ENCODE assay signal across 9 cellular contexts in genomic region chr15:31031471-31032064, GRCh38. TPM values are rescaled to one million over a fixed set of nuclear protein-coding genes. Genes with fewer than 3 reads are reported as not detected.
A peak's percentile ranks its signal among the peaks of the same experiment; 100 is the strongest.
DNase-seq lines count a peak whose midpoint lies in the region; ATAC-seq and TF ChIP-seq lines count a peak whose summit lies in the region.
"Had no signal": no experiment of that assay in that cellular context is flagged by ENCODE, and none has a peak within 500 bp of the region (broad histone marks: within the 10 kb centered on the region; RNA-seq: fewer than 3 reads in every experiment).

No MANE protein-coding gene starts in this region.

- no peak overlapping the region for H4K12ac ChIP-seq in trophoblast cell (ENCODE audit: low read depth, low read length)

- H2AFZ ChIP-seq in H9 (ENCODE audit: low read length) (no peak overlapping the region), trophoblast cell (ENCODE audit: insufficient read depth, low read length, poor library complexity) (no peak overlapping the region)

- H3K9me3 ChIP-seq in effector memory CD4-positive, alpha-beta T cell (ENCODE audit: control insufficient read depth, low read length) = no peaks in the 10 kb centered on the region
- H3K9me3 ChIP-seq in H9 (ENCODE audit: control insufficient read depth, low read depth, low read length) (no peaks in the 10 kb centered on the region), trophoblast cell (ENCODE audit: insufficient read depth, low read depth, low read length) (no peaks in the 10 kb centered on the region)
- H3K9me3 ChIP-seq: esophagus muscularis mucosa had no signal

- no peaks in the 10 kb centered on the region for H4K20me1 ChIP-seq in H9 (ENCODE audit: control insufficient read depth, insufficient read depth, insufficient read length)

- H3K79me1 ChIP-seq in H9 (ENCODE audit: insufficient read depth, low read depth, low read length, poor library complexity, severe bottlenecking) (no peaks in the 10 kb centered on the region), trophoblast cell (ENCODE audit: low read length) (peaks cover 8% of the 10 kb centered on the region)

- no peak overlapping the region for H4K91ac ChIP-seq in H9 (ENCODE audit: insufficient read length, low read depth, low read length)
- H4K91ac ChIP-seq in trophoblast cell (ENCODE audit: low read depth, low read length) = no peak overlapping the region

- H3K4me3 ChIP-seq in effector memory CD4-positive, alpha-beta T cell (ENCODE audit: insufficient read depth, low read depth, low read length, poor library complexity, severe bottlenecking) = no peak overlapping the region
- no peak overlapping the region for H3K4me3 ChIP-seq in trophoblast cell (ENCODE audit: low read depth, low read length)
- H3K4me3 ChIP-seq: esophagus muscularis mucosa had no signal

- H3K23ac ChIP-seq in H9 (ENCODE audit: insufficient read length, low read depth, low read length) (no peak overlapping the region), trophoblast cell (ENCODE audit: low read length) (no peak overlapping the region)

- no peak for TF ChIP-seq CTCF in H9 (conservative IDR thresholded peaks at IDR 0.05)

- H2BK12ac ChIP-seq in H9 (ENCODE audit: insufficient read length, low read depth, low read length) = no peak overlapping the region
- no peak overlapping the region for H2BK12ac ChIP-seq in trophoblast cell (ENCODE audit: low read length)

- peaks cover 13% of the 10 kb centered on the region in 2 experiments for H3K4me1 Mint-ChIP-seq in H9

- no peaks in the 10 kb centered on the region for H3K36me3 ChIP-seq in effector memory CD4-positive, alpha-beta T cell (ENCODE audit: control insufficient read depth, insufficient read depth, low read length)
- no peaks in the 10 kb centered on the region for H3K36me3 ChIP-seq in trophoblast cell (ENCODE audit: control insufficient read depth in 1 of 2, insufficient read depth in 2 of 2, low read length in 2 of 2)
- H3K36me3 ChIP-seq: esophagus muscularis mucosa had no signal

- no peak overlapping the region for H3K4me3 Mint-ChIP-seq in H9
- H3K4me3 Mint-ChIP-seq: IgD-negative memory B cell had no signal

- H2BK15ac ChIP-seq in H9 (ENCODE audit: low read depth, low read length) = no peak overlapping the region

- DNase-seq in M059J (ENCODE audit: low read depth) (peak; percentile 72), lung microvascular endothelial cell (ENCODE audit: low read depth in 2 of 2) (peak; percentile 62 to 90), H9 (no peak), trophoblast cell (no peak)
- DNase-seq in effector memory CD4-positive, alpha-beta T cell = no peak

- ATAC-seq in GM18861 (IDR thresholded peaks at IDR 0.05; ENCODE audit: unreplicated experiment) = peak; percentile 85
- ATAC-seq in GM21723 (IDR thresholded peaks at IDR 0.05; ENCODE audit: unreplicated experiment) = peak; percentile 89

- no peaks in the 10 kb centered on the region for H3K9me3 Mint-ChIP-seq in H9
- H3K9me3 Mint-ChIP-seq: IgD-negative memory B cell had no signal

- WGBS in H9 (ENCODE audit: extremely low coverage, insufficient read length, low lambda C conversion rate) = 100% methylated on average over 1 of the region's 3 CpGs
- no CpG with 5 or more reads among the region's 3 CpGs for WGBS in trophoblast cell (ENCODE audit: extremely low coverage, insufficient coverage, insufficient read length)

- H2AK5ac ChIP-seq in H9 (ENCODE audit: insufficient read length, low read length) (no peak overlapping the region), trophoblast cell (ENCODE audit: low read length) (no peak overlapping the region)

- H3K18ac ChIP-seq in H9 (ENCODE audit: insufficient read length, low read depth, low read length) = no peak overlapping the region
- H3K18ac ChIP-seq in trophoblast cell (ENCODE audit: low read length) = no peak overlapping the region

- H3K36me3 Mint-ChIP-seq in H9 (ENCODE audit: insufficient read depth in 1 of 3, low read depth in 3 of 3) = no peaks in the 10 kb centered on the region

- H3T11ph ChIP-seq in H9 (ENCODE audit: low read length) = no peak overlapping the region

- no peak overlapping the region for H3K27ac Mint-ChIP-seq in H9
- H3K27ac Mint-ChIP-seq: IgD-negative memory B cell had no signal

- no peaks in the 10 kb centered on the region for H3K27me3 Mint-ChIP-seq in H9 (ENCODE audit: low read depth)
- H3K27me3 Mint-ChIP-seq: IgD-negative memory B cell had no signal

- H3K4ac ChIP-seq in H9 (ENCODE audit: low read depth, low read length) (no peak overlapping the region), trophoblast cell (ENCODE audit: low read depth, low read length) (no peak overlapping the region)

- H2BK5ac ChIP-seq in H9 (ENCODE audit: insufficient read length, low read length) (no peak overlapping the region), trophoblast cell (ENCODE audit: low read depth, low read length, poor library complexity) (no peak overlapping the region)

- no peaks in the 10 kb centered on the region for H3K79me2 ChIP-seq in H9 (ENCODE audit: insufficient read depth, low read length)
- no peaks in the 10 kb centered on the region for H3K79me2 ChIP-seq in trophoblast cell (ENCODE audit: control insufficient read depth, insufficient read depth, low read length, poor library complexity)

- H4K8ac ChIP-seq in H9 (replicated peaks; ENCODE audit: insufficient read length, low read depth, low read length) (no peak overlapping the region), trophoblast cell (ENCODE audit: low read depth, low read length) (no peak overlapping the region)

- H3K14ac ChIP-seq in H9 (ENCODE audit: insufficient read depth, low read length) = no peak overlapping the region
- H3K14ac ChIP-seq in trophoblast cell (ENCODE audit: low read length) = no peak overlapping the region

- no peaks in the 10 kb centered on the region for H3K27me3 ChIP-seq in effector memory CD4-positive, alpha-beta T cell (replicated peaks; ENCODE audit: control insufficient read depth, insufficient read depth, low read length, poor library complexity, severe bottlenecking)
- no peaks in the 10 kb centered on the region for H3K27me3 ChIP-seq in H9 (ENCODE audit: insufficient read depth, low read length)
- no peaks in the 10 kb centered on the region for H3K27me3 ChIP-seq in trophoblast cell (ENCODE audit: insufficient read depth, low read length)
- H3K27me3 ChIP-seq: esophagus muscularis mucosa had no signal

- H3K4me1 ChIP-seq in effector memory CD4-positive, alpha-beta T cell (ENCODE audit: control insufficient read depth, insufficient read depth, low read length, poor library complexity, severe bottlenecking) = no peaks in the 10 kb centered on the region
- H3K4me1 ChIP-seq in H9 (ENCODE audit: insufficient read depth, low read length) (no peaks in the 10 kb centered on the region), trophoblast cell (ENCODE audit: control insufficient read depth in 1 of 2, insufficient read depth in 2 of 2, low read length in 2 of 2) (peaks cover 11 to 12% of the 10 kb centered on the region in 2 experiments)

- no peak overlapping the region for H4K5ac ChIP-seq in H9 (ENCODE audit: insufficient read length, low read depth, low read length)

- H2BK20ac ChIP-seq in H9 (ENCODE audit: low read depth, low read length, poor library complexity, severe bottlenecking) = no peak overlapping the region

- no peak overlapping the region for H3K9ac ChIP-seq in H9 (ENCODE audit: extremely low read depth, insufficient read length, low read length)
- H3K9ac ChIP-seq in trophoblast cell (ENCODE audit: low read length) = no peak overlapping the region

- H3K56ac ChIP-seq in H9 (ENCODE audit: insufficient read length, low read depth, low read length) = no peak overlapping the region

- peaks cover 3% of the 10 kb centered on the region for H3K23me2 ChIP-seq in H9 (ENCODE audit: insufficient read length, low read depth, low read length, poor library complexity, severe bottlenecking)

- no peak overlapping the region for H3K27ac ChIP-seq in effector memory CD4-positive, alpha-beta T cell (ENCODE audit: insufficient read depth, low read length, poor library complexity, severe bottlenecking)
- H3K27ac ChIP-seq in H9 (ENCODE audit: insufficient read length, low read depth, low read length) (no peak overlapping the region), trophoblast cell (ENCODE audit: low read depth, low read length) (no peak overlapping the region)

- H3K4me2 ChIP-seq in H9 (ENCODE audit: insufficient read depth, insufficient read length, low read length) = no peak overlapping the region
- H3K4me2 ChIP-seq in trophoblast cell (ENCODE audit: low read length) = no peak overlapping the region

- no peak overlapping the region for H2BK120ac ChIP-seq in H9 (ENCODE audit: low read depth, low read length, poor library complexity, severe bottlenecking)
- H2BK120ac ChIP-seq in trophoblast cell (ENCODE audit: insufficient read depth, low read length, poor library complexity) = no peak overlapping the region

RNA-seq across cellular contexts. Expression of gene MTMR10, which starts 40.1 kb away (rescaled TPM):
- total RNA-seq in M059J (2014; rRNA removed; shearing (Covaris generic)) = 12.3 and 13.6 TPM in 2 replicates
- total RNA-seq in lung microvascular endothelial cell (21.4 and 49.6 TPM in 2 replicates), H9 (2021) (20.4 and 23.2 TPM in 2 replicates)
- polyA plus RNA-seq in trophoblast cell (2013) = 33.5 and 34.1 TPM in 2 replicates

Comparison
In these comparisons a context has a peak if more than half of its experiments do, and no peak if none do; other contexts are left out.
1. DNase-seq: peak in M059J (single experiment) and lung microvascular endothelial cell (2 of 2); none in effector memory CD4-positive, alpha-beta T cell (0 of 3), H9 (single experiment) and trophoblast cell (0 of 2).